Comparison of ENCODE assay signal across 9 cellular contexts in genomic region chr6:4253604-4254211, GRCh38.
DNase-seq lines count a peak whose midpoint lies in the region; ATAC-seq, FAIRE-seq and TF ChIP-seq lines count a peak whose summit lies in the region.
"Had no signal": no experiment of that assay in that cellular context is flagged by ENCODE, and none has a peak within 500 bp of the region (broad histone marks: within the 10 kb centered on the region; RNA-seq: fewer than 3 reads in every experiment).

No MANE protein-coding gene starts in this region.

- H3K4ac ChIP-seq in IMR-90 (ENCODE audit: low read depth, low read length) = peak overlapping the region; percentile 45

- no peak overlapping the region for H3K56ac ChIP-seq in IMR-90 (ENCODE audit: extremely low read depth, insufficient read depth, low read length)

- TF ChIP-seq EP300 in A549 (IDR thresholded peaks at IDR 0.05) = no peak

- 22% methylated on average over 5 of the region's 5 CpGs for WGBS in A549 (ENCODE audit: missing lambda C conversion rate)
- WGBS in IMR-90 (ENCODE audit: extremely low coverage in 2 of 2, insufficient read length in 1 of 2), 2 experiments = 0% methylated on average over 3 of the region's 5 CpGs; no CpG with 5 or more reads in 1 of the 2 experiments

- in situ Hi-C loops in IMR-90 (cut with MboI; ENCODE audit: low sequenced_read_pairs) = no loop called here

- dilution Hi-C loops in IMR-90 (cut with HindIII; ENCODE audit: low sequenced_read_pairs, unreplicated experiment) = no loop called here

- TF ChIP-seq CTCF in A549 (IDR thresholded peaks at IDR 0.05) (no peak; the same call in 2 of the 3 replicates), IMR-90 (conservative IDR thresholded peaks at IDR 0.05; ENCODE audit: low read depth, low read length) (peak; percentile 69), cardiac fibroblast (IDR thresholded peaks at IDR 0.05; ENCODE audit: low read depth, low read length) (peak; percentile 78), lower lobe of right lung (IDR thresholded peaks at IDR 0.05) (peak; percentile 49)

- no peaks in the 10 kb centered on the region for H3K79me1 ChIP-seq in IMR-90 (ENCODE audit: low read depth in 1 of 2, low read length in 2 of 2)

- H3K14ac ChIP-seq in IMR-90 (replicated peaks; ENCODE audit: low read depth, low read length) = peak overlapping the region; percentile 46; the same call in 1 of the 2 replicates

- H4K91ac ChIP-seq in IMR-90 (ENCODE audit: insufficient read depth, low read depth, low read length) = peak overlapping the region; percentile 17; the same call in 1 of the 2 replicates

- DNase-seq in A549 (ENCODE audit: low read depth in 1 of 2, low spot score in 1 of 2) (peak; percentile 13 to 18), IMR-90 (peak; percentile 83), cardiac fibroblast (ENCODE audit: low read depth in 2 of 2) (peak; percentile 77 to 87), lower lobe of right lung (no peak), ecto neural progenitor cell (ENCODE audit: low spot score) (no peak)
- no peak for DNase-seq in stimulated activated CD4-positive, alpha-beta T cell treated with anti-CD3 and anti-CD28 coated beads, Interleukin-12 subunit alpha, Interleukin-12 subunit beta, amount 100 ng/mL, for 4 hours
- no peak for DNase-seq in activated CD4-positive, CD25-positive, alpha-beta regulatory T cell (lab: John Stamatoyannopoulos, UW)
- DNase-seq: stimulated activated CD4-positive, alpha-beta T cell treated with anti-CD3 and anti-CD28 coated beads, Interleukin-2, amount 100 ng/mL, for 24 hours had no signal

- H2AK5ac ChIP-seq in IMR-90 (ENCODE audit: low read depth, low read length) = no peak overlapping the region

- peak overlapping the region; percentile 72 for H2BK120ac ChIP-seq in IMR-90 (ENCODE audit: low read depth, low read length)

- FAIRE-seq in A549 (lab: Jason Lieb, UNC) = no peak

- peaks cover 5% of the 10 kb centered on the region; the same call in 1 of the 3 replicates for H3K4me1 ChIP-seq in A549
- peaks cover 13% of the 10 kb centered on the region for H3K4me1 ChIP-seq in IMR-90 (ENCODE audit: control insufficient read depth, insufficient read depth, low read length)
- H3K4me1 ChIP-seq in lower lobe of right lung = peaks cover 14% of the 10 kb centered on the region

- peak overlapping the region; percentile 1; the same call in 1 of the 2 replicates for H3K18ac ChIP-seq in IMR-90 (ENCODE audit: low read depth, low read length)

- CTCF ChIA-PET in A549 (lab: Yijun Ruan, JAX) = interaction anchor here (1.1 kb wide), 2 partner anchors 17 to 60 kb away, joined by 3 to 6 read pairs; no protein-coding TSS in a partner anchor
- CTCF ChIA-PET in IMR-90 (lab: Yijun Ruan, JAX) = interaction anchor here (0.6 to 1.6 kb wide), 13 partner anchors 9 to 443 kb away, joined by 3 to 10 read pairs (median 3); no protein-coding TSS in a partner anchor

- no peak overlapping the region for H2AK9ac ChIP-seq in IMR-90 (replicated peaks; ENCODE audit: low read depth, low read length, poor library complexity)

- H3K4me2 ChIP-seq in A549 = peak overlapping the region; percentile 35
- H3K4me2 ChIP-seq in IMR-90 (ENCODE audit: low read depth, low read length) = peak overlapping the region; percentile 24

- TF ChIP-seq POLR2A in A549 (IDR thresholded peaks at IDR 0.05; ENCODE audit: low read length) (no peak), IMR-90 (IDR thresholded peaks at IDR 0.05; ENCODE audit: low read depth, low read length) (no peak)

- POLR2A ChIA-PET in A549 (lab: Yijun Ruan, JAX) = no interaction called here
- POLR2A ChIA-PET in IMR-90 (lab: Charles Lee; ENCODE audit: unreplicated experiment) = interaction anchor here (0.5 kb wide), 1 partner anchor 98 kb away, joined by 3 read pairs; no protein-coding TSS in a partner anchor

- ATAC-seq in A549 (peak; percentile 62 to 83; a peak in 5 of 6 replicates), IMR-90 (ENCODE audit: low read depth) (peak; percentile 94), lower lobe of right lung (peak; percentile 53 to 59), HG03520 (IDR thresholded peaks at IDR 0.05; ENCODE audit: unreplicated experiment) (no peak)

- H3K9me1 ChIP-seq in IMR-90 (ENCODE audit: insufficient read depth, low read length) = peaks cover 14% of the 10 kb centered on the region

- no peak overlapping the region for H3K9ac ChIP-seq in IMR-90 (ENCODE audit: low read depth, low read length)

- peak overlapping the region; percentile 2; the same call in 1 of the 2 replicates for H3K23ac ChIP-seq in IMR-90 (ENCODE audit: low read depth, low read length)

- H3K9me3 ChIP-seq in A549 (no peaks in the 10 kb centered on the region), IMR-90 (ENCODE audit: control insufficient read depth, insufficient read depth, low read length) (no peaks in the 10 kb centered on the region), lower lobe of right lung (no peaks in the 10 kb centered on the region)

- intact Hi-C loops in IMR-90 (cut with micrococcal nuclease) (no loop called here), lower lobe of right lung (cut with DNase I) (no loop called here)

- H3K36me3 ChIP-seq in IMR-90 (ENCODE audit: control insufficient read depth, insufficient read depth, low read length) (no peaks in the 10 kb centered on the region), lower lobe of right lung (no peaks in the 10 kb centered on the region)

- H3K4me3 ChIP-seq in A549 = no peak overlapping the region
- H3K4me3 ChIP-seq in IMR-90 (ENCODE audit: insufficient read depth, low read depth, low read length) = no peak overlapping the region
- H3K4me3 ChIP-seq in cardiac fibroblast (replicated peaks in 1 of 2; ENCODE audit: low read depth in 2 of 2, low read length in 2 of 2) = no peak overlapping the region
- no peak overlapping the region for H3K4me3 ChIP-seq in lower lobe of right lung

- peak overlapping the region; percentile 2; the same call in 1 of the 2 replicates for H4K5ac ChIP-seq in IMR-90 (ENCODE audit: low read depth, low read length)

- H2BK5ac ChIP-seq in IMR-90 (ENCODE audit: low read depth, low read length, poor library complexity, severe bottlenecking) = peak overlapping the region; percentile 12

- no TSS peak for BruUV-seq in IMR-90 (replicated peaks; lab: Mats Ljungman, UMichigan)

- H2AFZ ChIP-seq in IMR-90 (replicated peaks; ENCODE audit: low read length, poor library complexity) = peak overlapping the region; percentile 80

- no peak overlapping the region for H2BK15ac ChIP-seq in IMR-90 (ENCODE audit: low read depth, low read length)

- TF ChIP-seq RAD21 in A549 (conservative IDR thresholded peaks at IDR 0.05 in 1 of 2, IDR thresholded peaks at IDR 0.05 in 1 of 2) = no peak
- TF ChIP-seq RAD21 in IMR-90 (IDR thresholded peaks at IDR 0.05; ENCODE audit: low read length) = peak; percentile 38

- no peaks in the 10 kb centered on the region for H4K20me1 ChIP-seq in IMR-90 (ENCODE audit: insufficient read depth, low read length)

- peak overlapping the region in 1 of 2 experiments; percentile 38; a peak in 2 of 4 replicates for H4K8ac ChIP-seq in IMR-90 (ENCODE audit: low read depth in 2 of 2, low read length in 2 of 2)

- H3K27me3 ChIP-seq in IMR-90 (ENCODE audit: control insufficient read depth, insufficient read depth, low read length) = no peaks in the 10 kb centered on the region
- no peaks in the 10 kb centered on the region for H3K27me3 ChIP-seq in lower lobe of right lung (ENCODE audit: low read depth)

- 0 out of 2 replicates have a peak overlapping the region, but pooled peaks have one; percentile 82 for H2BK20ac ChIP-seq in IMR-90 (ENCODE audit: low read depth, low read length)

- H3K27ac ChIP-seq in A549 = peak overlapping the region in 1 of 2 experiments; percentile 57; a peak in 2 of 6 replicates
- peak overlapping the region; percentile 53 for H3K27ac ChIP-seq in IMR-90 (ENCODE audit: insufficient read depth, low read length)
- H3K27ac ChIP-seq in lower lobe of right lung = no peak overlapping the region

TF ChIP-seq in A549, 52 proteins besides CTCF, POLR2A, EP300 and RAD21 (continues in another document):
- no peak for TF ChIP-seq NPAS2 (CRISPR knock-in tag; IDR thresholded peaks at IDR 0.05; ENCODE audit: borderline replicate concordance)
- no peak for TF ChIP-seq FOXS1 (CRISPR knock-in tag; IDR thresholded peaks at IDR 0.05)
- TF ChIP-seq PBX3 (IDR thresholded peaks at IDR 0.05) = no peak
- no peak for TF ChIP-seq ATOH8 (CRISPR knock-in tag; IDR thresholded peaks at IDR 0.05; ENCODE audit: low read depth)

TF ChIP-seq in IMR-90, 13 proteins besides CTCF, POLR2A, EP300 and RAD21:
- no peak for TF ChIP-seq MAZ (IDR thresholded peaks at IDR 0.05; ENCODE audit: borderline replicate concordance, low read depth, low read length)
- peak; percentile 20; the same call in 1 of the 2 replicates for TF ChIP-seq FOS (IDR thresholded peaks at IDR 0.05; ENCODE audit: low read depth, low read length)

Comparison
In these comparisons a context has a peak if more than half of its experiments do, and no peak if none do; other contexts are left out.
1. DNase-seq: peak in A549 (2 of 2), IMR-90 (single experiment) and cardiac fibroblast (2 of 2); none in lower lobe of right lung (single experiment), ecto neural progenitor cell (single experiment), stimulated activated CD4-positive, alpha-beta T cell treated with anti-CD3 and anti-CD28 coated beads, Interleukin-12 subunit alpha, Interleukin-12 subunit beta, amount 100 ng/mL, for 4 hours (single experiment) and activated CD4-positive, CD25-positive, alpha-beta regulatory T cell (0 of 4).